Comparison of ENCODE assay signal across 8 cellular contexts in genomic region chr16:30876867-30877266, GRCh38. TPM values are rescaled to one million over a fixed set of nuclear protein-coding genes. Genes with fewer than 3 reads are reported as not detected.
DNase-seq lines count a peak whose midpoint lies in the region; ATAC-seq and TF ChIP-seq lines count a peak whose summit lies in the region.

No MANE protein-coding gene starts in this region.

- H3K4me1 ChIP-seq in CD4-positive, CD25-positive, alpha-beta regulatory T cell (ENCODE audit: control insufficient read depth, insufficient read depth, low read length, poor library complexity, severe bottlenecking), result peaks cover 26% of the 10 kb centered on the region
- H3K4me1 ChIP-seq in Karpas-422 (ENCODE audit: low read length), result peaks cover 31% of the 10 kb centered on the region

- no peaks in the 10 kb centered on the region for H3K9me3 ChIP-seq in CD4-positive, CD25-positive, alpha-beta regulatory T cell (ENCODE audit: control insufficient read depth in 2 of 2, low read length in 2 of 2)
- no peaks in the 10 kb centered on the region for H3K9me3 ChIP-seq in Karpas-422 (ENCODE audit: low read length)

- no peak for ATAC-seq in CD4-positive, CD25-positive, alpha-beta regulatory T cell (ENCODE audit: low read depth in 2 of 2)
- ATAC-seq in GM18498 (IDR thresholded peaks at IDR 0.05; ENCODE audit: unreplicated experiment), result no peak

- peaks cover 13% of the 10 kb centered on the region for H3K36me3 Mint-ChIP-seq in CD4-positive, CD25-positive, alpha-beta regulatory T cell
- peaks cover 32% of the 10 kb centered on the region for H3K36me3 Mint-ChIP-seq in nephron (ENCODE audit: low read depth)

- H4K20me1 ChIP-seq in Karpas-422 (ENCODE audit: insufficient read depth, low read depth, low read length), result no peaks in the 10 kb centered on the region

- TF ChIP-seq CTCF in choroid plexus epithelial cell (conservative IDR thresholded peaks at IDR 0.05; ENCODE audit: low read depth, low read length) (no peak), nephron (IDR thresholded peaks at IDR 0.05; ENCODE audit: unreplicated experiment in 3 of 3) (no peak)

- peaks cover 9% of the 10 kb centered on the region for H3K36me3 ChIP-seq in CD4-positive, CD25-positive, alpha-beta regulatory T cell (ENCODE audit: control insufficient read depth, insufficient read depth, low read length)
- H3K36me3 ChIP-seq in Karpas-422 (ENCODE audit: insufficient read depth, low read length), result no peaks in the 10 kb centered on the region

- H3K27ac Mint-ChIP-seq in CD4-positive, CD25-positive, alpha-beta regulatory T cell, result peak overlapping the region; percentile 91 to 98 (median 95)
- peak overlapping the region; percentile 99 to 100 (median 99) for H3K27ac Mint-ChIP-seq in nephron

- peak overlapping the region; percentile 91 for H3K4me3 ChIP-seq in CD4-positive, CD25-positive, alpha-beta regulatory T cell (ENCODE audit: low read depth, low read length)
- H3K4me3 ChIP-seq in Karpas-422 (ENCODE audit: low read length) (peak overlapping the region; percentile 94), choroid plexus epithelial cell (ENCODE audit: low read depth, low read length) (peak overlapping the region; percentile 88)

- peak overlapping the region; percentile 88 for H3K9ac ChIP-seq in Karpas-422 (ENCODE audit: low read length)

- in situ Hi-C loops in G401 (cut with HindIII; ENCODE audit: low sequenced_read_pairs), result no loop called here

- H3K27ac ChIP-seq in CD4-positive, CD25-positive, alpha-beta regulatory T cell (ENCODE audit: insufficient read depth, low read length, poor library complexity, severe bottlenecking), result peak overlapping the region; percentile 89
- H3K27ac ChIP-seq in Karpas-422 (ENCODE audit: low read length), result peak overlapping the region; percentile 72

- no peaks in the 10 kb centered on the region for H3K27me3 Mint-ChIP-seq in CD4-positive, CD25-positive, alpha-beta regulatory T cell
- no peaks in the 10 kb centered on the region for H3K27me3 Mint-ChIP-seq in nephron (ENCODE audit: low read depth)

- peaks cover 15 to 48% (median 25%) of the 10 kb centered on the region in 4 donors for H3K4me1 Mint-ChIP-seq in CD4-positive, CD25-positive, alpha-beta regulatory T cell
- peaks cover 14% of the 10 kb centered on the region for H3K4me1 Mint-ChIP-seq in nephron

- no peaks in the 10 kb centered on the region for H3K27me3 ChIP-seq in CD4-positive, CD25-positive, alpha-beta regulatory T cell (ENCODE audit: control insufficient read depth, insufficient read depth, low read length)
- H3K27me3 ChIP-seq in Karpas-422 (ENCODE audit: low read length), result no peaks in the 10 kb centered on the region

- no peaks in the 10 kb centered on the region for H3K9me2 ChIP-seq in Karpas-422 (replicated peaks; ENCODE audit: insufficient read depth, low read length)

- H2AFZ ChIP-seq in Karpas-422 (ENCODE audit: low read length), result no peak overlapping the region

- peaks cover 29% of the 10 kb centered on the region for H3K79me2 ChIP-seq in Karpas-422 (ENCODE audit: low read length)

- H3K9me3 Mint-ChIP-seq in CD4-positive, CD25-positive, alpha-beta regulatory T cell, result no peaks in the 10 kb centered on the region
- no peaks in the 10 kb centered on the region for H3K9me3 Mint-ChIP-seq in nephron

- DNase-seq in CD4-positive, CD25-positive, alpha-beta regulatory T cell, result no peak
- DNase-seq in Karpas-422 (peak; percentile 37), choroid plexus epithelial cell (ENCODE audit: low read depth) (no peak), G401 (ENCODE audit: low spot score) (no peak), NCI-H1105 (lab: John Stamatoyannopoulos, UW) (no peak)
- no peak for DNase-seq in activated CD8-positive, alpha-beta memory T cell treated with anti-CD3 and anti-CD28 coated beads for 24 hours

- H3K4me3 Mint-ChIP-seq in CD4-positive, CD25-positive, alpha-beta regulatory T cell, result peak overlapping the region; percentile 93 to 99 (median 96)
- peak overlapping the region; percentile 95 to 98 (median 96) for H3K4me3 Mint-ChIP-seq in nephron

- peak overlapping the region; percentile 85 for H3K4me2 ChIP-seq in Karpas-422 (ENCODE audit: low read depth, low read length, poor library complexity, severe bottlenecking)

RNA-seq across cellular contexts. Expression of gene BCL7C, which starts 17.0 kb away (rescaled TPM):
- total RNA-seq in CD4-positive, CD25-positive, alpha-beta regulatory T cell, result 22.9 TPM
- polyA plus RNA-seq in CD4-positive, CD25-positive, alpha-beta regulatory T cell, result 10 to 100 TPM; 31.4 to 43.7 (median 41.2) TPM
- total RNA-seq in Karpas-422 (2014; rRNA removed; shearing (Covaris generic); ENCODE audit: low replicate concordance), result 27.4 and 59.7 TPM in 2 replicates
- 58.1 and 89.3 TPM in 2 replicates for total RNA-seq in G401 (2014; rRNA removed; shearing (Covaris generic))

RNA-seq across cellular contexts. Expression of gene CTF1, which starts 19.5 kb away (rescaled TPM):
- 0.30 TPM for total RNA-seq in CD4-positive, CD25-positive, alpha-beta regulatory T cell
- polyA plus RNA-seq in CD4-positive, CD25-positive, alpha-beta regulatory T cell, result not detected
- 0.94 and 1.1 TPM in 2 replicates for total RNA-seq in Karpas-422 (2014; rRNA removed; shearing (Covaris generic); ENCODE audit: low replicate concordance)
- 2.1 and 2.4 TPM in 2 replicates for total RNA-seq in G401 (2014; rRNA removed; shearing (Covaris generic))

RNA-seq across cellular contexts. Expression of gene FBXL19, which starts 46.5 kb away (rescaled TPM):
- 13.0 TPM for total RNA-seq in CD4-positive, CD25-positive, alpha-beta regulatory T cell
- under 1 TPM in 3 of 4 donors, not detected in 1; 0.14 to 0.21 (median 0.17) TPM for polyA plus RNA-seq in CD4-positive, CD25-positive, alpha-beta regulatory T cell
- total RNA-seq in Karpas-422 (2014; rRNA removed; shearing (Covaris generic); ENCODE audit: low replicate concordance), result 24.5 and 59.5 TPM in 2 replicates
- total RNA-seq in G401 (2014; rRNA removed; shearing (Covaris generic)), result 67.1 and 85.6 TPM in 2 replicates
